10 cellular contexts compared by ENCODE assay signal in genomic region chr6:47479874-47480273, GRCh38. TPM values are rescaled to one million over a fixed set of nuclear protein-coding genes. Genes with fewer than 3 reads are reported as not detected.
A peak's percentile ranks its signal among the peaks of the same experiment; 100 is the strongest.
DNase-seq lines count a peak whose midpoint lies in the region; ATAC-seq, FAIRE-seq and TF ChIP-seq lines count a peak whose summit lies in the region.
"Had no signal": no experiment of that assay in that cellular context is flagged by ENCODE, and none has a peak within 500 bp of the region (broad histone marks: within the 10 kb centered on the region; RNA-seq: fewer than 3 reads in every experiment).

No MANE protein-coding gene starts in this region.

- H3K36me3 ChIP-seq in SK-N-SH (replicated peaks in 1 of 2; ENCODE audit: control insufficient read depth in 1 of 2, insufficient read depth in 2 of 2, low read length in 1 of 2) = no peaks in the 10 kb centered on the region
- H3K36me3 ChIP-seq in OCI-LY3 (replicated peaks; ENCODE audit: low read depth, low read length) = no peaks in the 10 kb centered on the region
- no peaks in the 10 kb centered on the region for H3K36me3 ChIP-seq in pancreas

- H4K20me1 ChIP-seq in SK-N-SH (ENCODE audit: insufficient read depth) (peaks cover 47% of the 10 kb centered on the region), OCI-LY3 (ENCODE audit: insufficient read depth, low read length) (peaks cover 61% of the 10 kb centered on the region)

- H3K9me2 ChIP-seq in SK-N-SH = no peaks in the 10 kb centered on the region

- TF ChIP-seq CTCF in SK-N-SH (IDR thresholded peaks at IDR 0.05) = no peak
- no peak for TF ChIP-seq CTCF in OCI-LY3 (IDR thresholded peaks at IDR 0.05; ENCODE audit: low read depth, low read length)
- no peak for TF ChIP-seq CTCF in epithelial cell of esophagus (IDR thresholded peaks at IDR 0.05; ENCODE audit: insufficient read depth, low read depth, low read length, missing control alignments)
- no peak for TF ChIP-seq CTCF in pancreas (IDR thresholded peaks at IDR 0.05)

- no peak overlapping the region for H3K27ac ChIP-seq in SK-N-SH (ENCODE audit: low read depth in 2 of 2, low read length in 1 of 2)
- no peak overlapping the region for H3K27ac ChIP-seq in OCI-LY3 (ENCODE audit: low read length)
- no peak overlapping the region for H3K27ac ChIP-seq in pancreas
- H3K27ac ChIP-seq: SJSA1 had no signal

- H3K79me2 ChIP-seq in SK-N-SH (ENCODE audit: insufficient read depth) (peaks cover 54% of the 10 kb centered on the region), OCI-LY3 (ENCODE audit: low read length) (peaks cover 71% of the 10 kb centered on the region)

- H3K9ac ChIP-seq in SK-N-SH (peak overlapping the region; percentile 92; the same call in 1 of the 2 replicates), OCI-LY3 (ENCODE audit: low read length) (peak overlapping the region; percentile 89)

- no peak for TF ChIP-seq RAD21 in SK-N-SH (IDR thresholded peaks at IDR 0.05; ENCODE audit: low read length)

- FAIRE-seq in pancreas (lab: Jason Lieb, UNC) = no peak
- FAIRE-seq: A204.1 had no signal

- H3K9me3 ChIP-seq in SK-N-SH = no peaks in the 10 kb centered on the region; the same call in 1 of the 2 replicates
- H3K9me3 ChIP-seq in OCI-LY3 (ENCODE audit: insufficient read depth, low read length) = no peaks in the 10 kb centered on the region
- no peaks in the 10 kb centered on the region for H3K9me3 ChIP-seq in pancreas
- H3K9me3 ChIP-seq: SJSA1 had no signal

- H3K4me3 ChIP-seq in SK-N-SH (ENCODE audit: low read depth in 2 of 2, low read length in 1 of 2) (peak overlapping the region in 1 of 2 experiments; percentile 86; a peak in 1 of 4 replicates), OCI-LY3 (ENCODE audit: low read length) (peak overlapping the region; percentile 82), epithelial cell of esophagus (ENCODE audit: low read length) (peak overlapping the region; percentile 92), pancreas (peak overlapping the region in 3 of 4 donors; percentile 92 to 96 (median 93))

- intact Hi-C loops in pancreas (cut with DNase I) = loop anchor here in 1 of 3 donors (10.0 kb wide), 1 partner anchor 65 kb away; no protein-coding TSS in a partner anchor

- H3K4me1 ChIP-seq in SK-N-SH (ENCODE audit: control insufficient read depth in 1 of 2, insufficient read depth in 2 of 2, low read depth in 1 of 2, low read length in 1 of 2) = peaks cover 5 to 11% of the 10 kb centered on the region in 2 experiments; a peak in 3 of 4 replicates
- peaks cover 48% of the 10 kb centered on the region for H3K4me1 ChIP-seq in OCI-LY3 (ENCODE audit: low read length)
- peaks cover 8 to 44% (median 38%) of the 10 kb centered on the region in 3 donors for H3K4me1 ChIP-seq in pancreas

- no peak for DNase-seq in SK-N-SH
- DNase-seq in epithelial cell of esophagus (ENCODE audit: low read depth) = no peak
- no peak for DNase-seq in pancreas
- no peak for DNase-seq in SIG-M5 (lab: John Stamatoyannopoulos, UW)
- DNase-seq in amniotic stem cell (lab: John Stamatoyannopoulos, UW) = no peak

- no peak for ATAC-seq in SK-N-SH treated with all-trans-retinoic acid at 6 μM for 48 hours
- ATAC-seq in pancreas = no peak
- no peak for ATAC-seq in GM19455 (IDR thresholded peaks at IDR 0.05; ENCODE audit: unreplicated experiment)

- no peaks in the 10 kb centered on the region for H3K27me3 ChIP-seq in SK-N-SH (ENCODE audit: insufficient read depth)
- H3K27me3 ChIP-seq in OCI-LY3 (ENCODE audit: low read depth, low read length) = no peaks in the 10 kb centered on the region
- no peaks in the 10 kb centered on the region for H3K27me3 ChIP-seq in pancreas
- H3K27me3 ChIP-seq: SJSA1 had no signal

- TF ChIP-seq EP300 in SK-N-SH (IDR thresholded peaks at IDR 0.05; ENCODE audit: borderline replicate concordance in 1 of 2, low read depth in 1 of 2, low read length in 1 of 2) = no peak

- H3K4me2 ChIP-seq in SK-N-SH (peak overlapping the region; percentile 84), OCI-LY3 (ENCODE audit: low read length) (peak overlapping the region; percentile 77)

- WGBS in SK-N-SH (ENCODE audit: low lambda C conversion rate) = 88% methylated on average over 3 of the region's 3 CpGs
- WGBS in pancreas, 2 donors = 26 to 27% methylated on average over 3 of the region's 3 CpGs

- CTCF ChIA-PET in SK-N-SH (lab: Yijun Ruan, JAX) = interaction anchor here (0.6 to 1.9 kb wide), 2 partner anchors 16 to 65 kb away, joined by 3 to 4 read pairs; no protein-coding TSS in a partner anchor

- POLR2A ChIA-PET in SK-N-SH (lab: Yijun Ruan, JAX) = no interaction called here

- H2AFZ ChIP-seq in SK-N-SH (ENCODE audit: low read depth) = no peak overlapping the region
- no peak overlapping the region for H2AFZ ChIP-seq in OCI-LY3 (ENCODE audit: low read depth, low read length)

- peaks cover 7% of the 10 kb centered on the region for H3F3A ChIP-seq in SK-N-SH (replicated peaks; ENCODE audit: insufficient read depth)

TF ChIP-seq in SK-N-SH, 30 proteins besides CTCF, POLR2A, EP300 and RAD21 (continues in another document):
- TF ChIP-seq PBX3 (IDR thresholded peaks at IDR 0.05) (no peak), EZH2phosphoT487 (IDR thresholded peaks at IDR 0.05; ENCODE audit: borderline replicate concordance, low read depth) (no peak), TEAD4 (IDR thresholded peaks at IDR 0.05; ENCODE audit: borderline replicate concordance, insufficient read depth) (no peak), FOXM1 (IDR thresholded peaks at IDR 0.05; ENCODE audit: low read depth) (no peak)

TF ChIP-seq in SK-N-SH treated with all-trans-retinoic acid at 6 μM for 48 hours, 23 proteins besides CTCF, POLR2A, EP300 and RAD21:
- no peak for TF ChIP-seq BACH2 (CRISPR knock-in tag; IDR thresholded peaks at IDR 0.05; ENCODE audit: borderline replicate concordance)
- TF ChIP-seq SNAI2 (CRISPR knock-in tag; IDR thresholded peaks at IDR 0.05) = no peak
- TF ChIP-seq ZC3H10 (CRISPR knock-in tag; IDR thresholded peaks at IDR 0.05) = no peak
- no peak for TF ChIP-seq TSHZ2 (CRISPR knock-in tag; IDR thresholded peaks at IDR 0.05)
- TF ChIP-seq ZNF565 (CRISPR knock-in tag; conservative IDR thresholded peaks at IDR 0.05; ENCODE audit: low read depth) = no peak
- no peak for TF ChIP-seq TCF4 (CRISPR knock-in tag; IDR thresholded peaks at IDR 0.05; ENCODE audit: borderline replicate concordance)
- no peak for TF ChIP-seq ZFP30 (CRISPR knock-in tag; IDR thresholded peaks at IDR 0.05)
- TF ChIP-seq ARNTL (CRISPR knock-in tag; IDR thresholded peaks at IDR 0.05; ENCODE audit: borderline replicate concordance, low read depth) = no peak
- no peak for TF ChIP-seq PPARA (CRISPR knock-in tag; IDR thresholded peaks at IDR 0.05; ENCODE audit: borderline replicate concordance)
- TF ChIP-seq ZFP3 (CRISPR knock-in tag; IDR thresholded peaks at IDR 0.05) = no peak
- no peak for TF ChIP-seq CSRNP3 (CRISPR knock-in tag; IDR thresholded peaks at IDR 0.05)
- no peak for TF ChIP-seq ZNF8 (CRISPR knock-in tag; IDR thresholded peaks at IDR 0.05)
- no peak for TF ChIP-seq ESRRG (CRISPR knock-in tag; IDR thresholded peaks at IDR 0.05)

RNA-seq across cellular contexts. Expression of gene CD2AP, which starts 2.3 kb away (rescaled TPM):
- polyA plus RNA-seq in SK-N-SH (2012; rRNA removed) (1.6 and 2.3 TPM in 2 replicates), pancreas (10 to 100 TPM in 1 of 2 donors, 1 to 10 TPM in 1; 7.6 to 11.3 TPM)
- polyA plus RNA-seq in SK-N-SH (2012; cell fraction: cytosol; rRNA removed) = 2.7 and 4.1 TPM in 2 replicates
- 1.3 and 2.5 TPM in 2 replicates for polyA plus RNA-seq in SK-N-SH (2012; cell fraction: nucleus; rRNA removed)
- total RNA-seq in pancreas = 10 to 100 TPM; 15.9 to 38.5 (median 19.7) TPM
